ENCODE assay signal across 8 cellular contexts in the genomic region with DNA sequence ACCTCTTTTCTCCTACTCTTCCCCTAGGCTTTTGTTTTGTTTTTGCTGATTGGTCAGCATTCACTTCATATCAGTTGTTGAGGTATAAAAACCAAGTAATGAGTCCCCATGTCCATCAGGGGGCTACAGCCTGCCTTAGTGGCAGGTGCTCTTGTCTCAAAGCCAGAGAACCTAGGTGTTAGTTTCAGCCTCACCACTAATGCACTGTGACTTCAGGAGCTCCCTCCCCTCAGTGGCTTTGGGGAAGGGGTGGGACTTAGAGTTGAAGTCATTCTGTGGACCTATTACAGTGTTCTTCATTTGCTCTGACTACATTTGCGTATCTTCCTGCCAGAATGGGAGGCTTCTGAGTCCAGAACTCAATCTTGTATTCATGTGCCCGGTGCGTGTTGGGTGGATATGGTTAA. TPM values are rescaled to one million over a fixed set of nuclear protein-coding genes. Genes with fewer than 3 reads are reported as not detected.
DNase-seq lines count a peak whose midpoint lies in the region; ATAC-seq and TF ChIP-seq lines count a peak whose summit lies in the region.

No MANE protein-coding gene starts in this region.

- 92 to 94% methylated on average over 3 of the region's 3 CpGs for WGBS in heart right ventricle, 2 donors

- H3K27ac Mint-ChIP-seq in activated T-cell treated with anti-CD3 and anti-CD28 coated beads, Interleukin-2, amount 50 U/mL, for 24 hours = peak overlapping the region; percentile 12

- no peak overlapping the region for H3K4me3 ChIP-seq in heart right ventricle

- H3K36me3 Mint-ChIP-seq in activated T-cell treated with anti-CD3 and anti-CD28 coated beads, Interleukin-2, amount 50 U/mL, for 24 hours (ENCODE audit: low read depth) = peaks cover 22% of the 10 kb centered on the region

- H3K4me1 Mint-ChIP-seq in activated T-cell treated with anti-CD3 and anti-CD28 coated beads, Interleukin-2, amount 50 U/mL, for 24 hours (ENCODE audit: low read depth) = peaks cover 64% of the 10 kb centered on the region

- no peak overlapping the region for H3K4me3 Mint-ChIP-seq in activated T-cell treated with anti-CD3 and anti-CD28 coated beads, Interleukin-2, amount 50 U/mL, for 24 hours

- peak; percentile 100 for ATAC-seq in GM19452 (IDR thresholded peaks at IDR 0.05; ENCODE audit: unreplicated experiment)
- ATAC-seq in HG03354 (IDR thresholded peaks at IDR 0.05; ENCODE audit: poor library complexity, severe bottlenecking, unreplicated experiment) = peak; percentile 100
- no peak for ATAC-seq in heart right ventricle

- no peaks in the 10 kb centered on the region for H3K27me3 ChIP-seq in heart right ventricle

- peaks cover 7% of the 10 kb centered on the region for H3K9me3 Mint-ChIP-seq in activated T-cell treated with anti-CD3 and anti-CD28 coated beads, Interleukin-2, amount 50 U/mL, for 24 hours

- H3K9me3 ChIP-seq in heart right ventricle = peaks cover 0 to 9% (median 0%) of the 10 kb centered on the region in 11 donors

- intact Hi-C loops in heart right ventricle (cut with DNase I) = no loop called here

- H3K27ac ChIP-seq in heart right ventricle = peak overlapping the region in 1 of 10 donors; percentile 84

- peaks cover 7 to 55% (median 49%) of the 10 kb centered on the region in 9 donors for H3K4me1 ChIP-seq in heart right ventricle

- no peak for DNase-seq in activated T-cell treated with anti-CD3 and anti-CD28 coated beads, Interleukin-2, amount 50 U/mL, for 24 hours
- DNase-seq in stimulated activated CD8-positive, alpha-beta memory T cell treated with anti-CD3 and anti-CD28 coated beads, Interleukin-7, amount 100 ng/mL, for 24 hours (ENCODE audit: low read depth) = peak; percentile 4
- DNase-seq in NCI-H2196 treated with DMSO at 0.1 percent for 48 hours (lab: John Stamatoyannopoulos, UW; ENCODE audit: unreplicated experiment) = no peak
- DNase-seq in heart right ventricle = no peak
- DNase-seq in HCEC 1CT = no peak

- H3K36me3 ChIP-seq in heart right ventricle = no peaks in the 10 kb centered on the region

- TF ChIP-seq CTCF in GM12874 (IDR thresholded peaks at IDR 0.05; ENCODE audit: insufficient read depth, low read depth, low read length) (peak; percentile 55), heart right ventricle (IDR thresholded peaks at IDR 0.05) (no peak)

- H3K27me3 Mint-ChIP-seq in activated T-cell treated with anti-CD3 and anti-CD28 coated beads, Interleukin-2, amount 50 U/mL, for 24 hours = no peaks in the 10 kb centered on the region

RNA-seq across cellular contexts. Expression of gene NR2C2, which starts 41.6 kb away (rescaled TPM):
- 10 to 100 TPM; 22.2 to 33.8 (median 27.6) TPM for total RNA-seq in heart right ventricle
- polyA plus RNA-seq in heart right ventricle = 1 to 10 TPM; 6.5 to 9.1 TPM

Comparison
In these comparisons a context has a peak if more than half of its experiments do, and no peak if none do; other contexts are left out.
1. ATAC-seq: peak in GM19452 (single experiment) and HG03354 (single experiment); none in heart right ventricle (0 of 8).